ENCODE assay signal across 11 cellular contexts in genomic region chr6:34242252-34243130, GRCh38. TPM values are rescaled to one million over a fixed set of nuclear protein-coding genes. Genes with fewer than 3 reads are reported as not detected.
A peak's percentile ranks its signal among the peaks of the same experiment; 100 is the strongest.
DNase-seq lines count a peak whose midpoint lies in the region; TF ChIP-seq lines count a peak whose summit lies in the region.
"Had no signal": no experiment of that assay in that cellular context is flagged by ENCODE, and none has a peak within 500 bp of the region (broad histone marks: within the 10 kb centered on the region; RNA-seq: fewer than 3 reads in every experiment).

No MANE protein-coding gene starts in this region.

- peak overlapping the region in 1 of 2 experiments; percentile 6 for H2BK12ac ChIP-seq in mesenchymal stem cell (ENCODE audit: low read length in 2 of 2)

- no peak for TF ChIP-seq CTCF in CD14-positive monocyte (IDR thresholded peaks at IDR 0.05)

- H3K4me1 ChIP-seq in GM23248 (ENCODE audit: insufficient read depth) (peaks cover 50% of the 10 kb centered on the region), mesenchymal stem cell (ENCODE audit: control insufficient read depth, insufficient read depth, low read depth, low read length) (peaks cover 53% of the 10 kb centered on the region)

- peaks cover 33% of the 10 kb centered on the region for H3F3A ChIP-seq in GM23248 (ENCODE audit: insufficient read depth)

- no peaks in the 10 kb centered on the region for H3K27me3 Mint-ChIP-seq in CD14-positive monocyte (ENCODE audit: low read depth in 3 of 3)
- no peaks in the 10 kb centered on the region for H3K27me3 Mint-ChIP-seq in activated T-helper 1 cell treated with anti-CD3 and anti-CD28 coated beads, Interleukin-12 subunit alpha, Interleukin-12 subunit beta, Interleukin-2, Interleukin-4 antibody, amounts not matched to agents 30 ng/mL and 10 ng/mL and 1 ng/mL, durations not matched to agents 14 hours and 24 hours and 36 hours (ENCODE audit: insufficient read depth)

- no peaks in the 10 kb centered on the region for H3K9me2 ChIP-seq in GM23248 (ENCODE audit: insufficient read depth)

- peak overlapping the region; percentile 48 for H3K4me2 ChIP-seq in GM23248 (ENCODE audit: unreplicated experiment)
- H3K4me2 ChIP-seq in mesenchymal stem cell (ENCODE audit: low read length, poor library complexity, severe bottlenecking), result no peak overlapping the region

- H4K20me1 ChIP-seq in GM23248 (ENCODE audit: insufficient read depth), result no peaks in the 10 kb centered on the region

- peak overlapping the region in 1 of 2 experiments; percentile 40 for H3K18ac ChIP-seq in mesenchymal stem cell (ENCODE audit: low read depth in 1 of 2, low read length in 2 of 2)

- no peak overlapping the region; the same call in 1 of the 2 replicates for H2AFZ ChIP-seq in GM23248
- no peak overlapping the region for H2AFZ ChIP-seq in mesenchymal stem cell (ENCODE audit: low read depth, low read length)

- H3K36me3 ChIP-seq in GM23248 (ENCODE audit: low read depth) (peaks cover 6% of the 10 kb centered on the region; the same call in 1 of the 2 replicates), mesenchymal stem cell (ENCODE audit: control insufficient read depth in 1 of 2, insufficient read depth in 2 of 2, low read depth in 1 of 2, low read length in 2 of 2) (peaks cover 27 to 54% of the 10 kb centered on the region in 2 experiments)

- H4K8ac ChIP-seq in mesenchymal stem cell (ENCODE audit: low read length), result peak overlapping the region; percentile 70

- H3K36me3 Mint-ChIP-seq in CD14-positive monocyte, result peaks cover 58 to 62% of the 10 kb centered on the region in 2 donors
- H3K36me3 Mint-ChIP-seq in activated T-helper 1 cell treated with anti-CD3 and anti-CD28 coated beads, Interleukin-12 subunit alpha, Interleukin-12 subunit beta, Interleukin-2, Interleukin-4 antibody, amounts not matched to agents 30 ng/mL and 10 ng/mL and 1 ng/mL, durations not matched to agents 14 hours and 24 hours and 36 hours (ENCODE audit: low read depth), result peaks cover 61% of the 10 kb centered on the region

- DNase-seq in CD14-positive monocyte (ENCODE audit: low spot score), result no peak
- DNase-seq in GM23248, result peak; percentile 56
- DNase-seq in activated T-helper 1 cell treated with anti-CD3 and anti-CD28 coated beads, Interleukin-12 subunit alpha, Interleukin-12 subunit beta, Interleukin-2, Interleukin-4 antibody, amounts not matched to agents 30 ng/mL and 10 ng/mL and 1 ng/mL, durations not matched to agents 14 hours and 24 hours and 36 hours (ENCODE audit: low spot score), result no peak
- no peak for DNase-seq in mesenchymal stem cell
- DNase-seq in NCI-H69 (lab: John Stamatoyannopoulos, UW), result no peak
- DNase-seq in central memory CD4-positive, alpha-beta T cell, result no peak
- no peak for DNase-seq in epidermal melanocyte (ENCODE audit: insufficient read length, low spot score)
- DNase-seq in erythroblast (lab: John Stamatoyannopoulos, UW), result no peak
- DNase-seq: GF-D8, left ventricle myocardium inferior, small intestine had no signal

- no peaks in the 10 kb centered on the region for H3K27me3 ChIP-seq in GM23248 (replicated peaks; ENCODE audit: insufficient read depth)
- H3K27me3 ChIP-seq in mesenchymal stem cell (ENCODE audit: control insufficient read depth in 1 of 2, insufficient read depth in 1 of 2, low read length in 2 of 2), result no peaks in the 10 kb centered on the region

- no peak overlapping the region for H2BK5ac ChIP-seq in mesenchymal stem cell (ENCODE audit: low read depth, low read length, poor library complexity, severe bottlenecking)

- H3K4me3 ChIP-seq in GM23248 (no peak overlapping the region), mesenchymal stem cell (ENCODE audit: insufficient read depth in 1 of 2, low read depth in 1 of 2, low read length in 2 of 2) (no peak overlapping the region)
- H3K4me3 ChIP-seq: left ventricle myocardium inferior had no signal

- H4K91ac ChIP-seq in mesenchymal stem cell (ENCODE audit: low read length), result peak overlapping the region; percentile 34

- peak overlapping the region; percentile 60 for H2BK15ac ChIP-seq in mesenchymal stem cell (ENCODE audit: low read depth, poor library complexity, severe bottlenecking)

- H3K4ac ChIP-seq in mesenchymal stem cell (ENCODE audit: low read depth in 1 of 2, low read length in 2 of 2), result peak overlapping the region; percentile 26 to 57

- H2BK120ac ChIP-seq in mesenchymal stem cell (ENCODE audit: low read depth, low read length), result peak overlapping the region; percentile 24

- WGBS in GM23248 (ENCODE audit: low coverage in 1 of 2, low lambda C conversion rate in 2 of 2, missing lambda C conversion rate in 2 of 2), 2 experiments, result 48 to 54% methylated on average over 7 of the region's 7 CpGs
- WGBS in mesenchymal stem cell, result 69% methylated on average over 7 of the region's 7 CpGs

- H3K4me1 Mint-ChIP-seq in CD14-positive monocyte, result peaks cover 60% of the 10 kb centered on the region
- H3K4me1 Mint-ChIP-seq in activated T-helper 1 cell treated with anti-CD3 and anti-CD28 coated beads, Interleukin-12 subunit alpha, Interleukin-12 subunit beta, Interleukin-2, Interleukin-4 antibody, amounts not matched to agents 30 ng/mL and 10 ng/mL and 1 ng/mL, durations not matched to agents 14 hours and 24 hours and 36 hours (ENCODE audit: low read depth), result peaks cover 85% of the 10 kb centered on the region

- H3K9me3 ChIP-seq in GM23248 (ENCODE audit: low read depth) (no peaks in the 10 kb centered on the region), mesenchymal stem cell (ENCODE audit: control insufficient read depth, low read length) (no peaks in the 10 kb centered on the region)
- H3K9me3 ChIP-seq: left ventricle myocardium inferior had no signal

- in situ Hi-C loops in GM23248 (cut with MboI), result no loop called here

- H3K9me3 Mint-ChIP-seq in CD14-positive monocyte, result no peaks in the 10 kb centered on the region
- H3K9me3 Mint-ChIP-seq in activated T-helper 1 cell treated with anti-CD3 and anti-CD28 coated beads, Interleukin-12 subunit alpha, Interleukin-12 subunit beta, Interleukin-2, Interleukin-4 antibody, amounts not matched to agents 30 ng/mL and 10 ng/mL and 1 ng/mL, durations not matched to agents 14 hours and 24 hours and 36 hours, result no peaks in the 10 kb centered on the region

- TF ChIP-seq POLR2A in erythroblast (IDR thresholded peaks at IDR 0.05; ENCODE audit: low read length), result no peak

- peak overlapping the region in 4 of 7 donors; percentile 65 to 92 (median 77) for H3K27ac Mint-ChIP-seq in CD14-positive monocyte
- H3K27ac Mint-ChIP-seq in activated T-helper 1 cell treated with anti-CD3 and anti-CD28 coated beads, Interleukin-12 subunit alpha, Interleukin-12 subunit beta, Interleukin-2, Interleukin-4 antibody, amounts not matched to agents 30 ng/mL and 10 ng/mL and 1 ng/mL, durations not matched to agents 14 hours and 24 hours and 36 hours, result peak overlapping the region; percentile 67

- no peaks in the 10 kb centered on the region for H3K79me1 ChIP-seq in mesenchymal stem cell (replicated peaks; ENCODE audit: low read length, poor library complexity, severe bottlenecking)

- peak overlapping the region; percentile 82 for H3K27ac ChIP-seq in GM23248
- H3K27ac ChIP-seq in mesenchymal stem cell (ENCODE audit: low read length, poor library complexity, severe bottlenecking), result peak overlapping the region; percentile 45
- H3K27ac ChIP-seq: left ventricle myocardium inferior had no signal

- H3K4me3 Mint-ChIP-seq in CD14-positive monocyte, result no peak overlapping the region
- H3K4me3 Mint-ChIP-seq in activated T-helper 1 cell treated with anti-CD3 and anti-CD28 coated beads, Interleukin-12 subunit alpha, Interleukin-12 subunit beta, Interleukin-2, Interleukin-4 antibody, amounts not matched to agents 30 ng/mL and 10 ng/mL and 1 ng/mL, durations not matched to agents 14 hours and 24 hours and 36 hours, result peak overlapping the region; percentile 57

- intact Hi-C loops in CD14-positive monocyte (cut with micrococcal nuclease), result no loop called here
- intact Hi-C loops in activated T-helper 1 cell treated with anti-CD3 and anti-CD28 coated beads, Interleukin-12 subunit alpha, Interleukin-12 subunit beta, Interleukin-2, Interleukin-4 antibody, amounts not matched to agents 30 ng/mL and 10 ng/mL and 1 ng/mL, durations not matched to agents 14 hours and 24 hours and 36 hours (cut with micrococcal nuclease), result no loop called here

- H3K14ac ChIP-seq in mesenchymal stem cell (ENCODE audit: low read length in 2 of 2), result no peak overlapping the region

- peak overlapping the region; percentile 33 for H2AK5ac ChIP-seq in mesenchymal stem cell (ENCODE audit: low read length, severe bottlenecking)

- H3K79me2 ChIP-seq in GM23248 (ENCODE audit: insufficient read depth), result peaks cover 41% of the 10 kb centered on the region

- no peak overlapping the region for H3K23ac ChIP-seq in mesenchymal stem cell (ENCODE audit: low read length in 2 of 2)

- peak overlapping the region; percentile 15; the same call in 1 of the 2 replicates for H3K9ac ChIP-seq in GM23248
- peak overlapping the region; percentile 72 for H3K9ac ChIP-seq in mesenchymal stem cell (ENCODE audit: low read length)

RNA-seq across cellular contexts. Expression of gene HMGA1, which starts 5.8 kb away (rescaled TPM):
- polyA plus RNA-seq in CD14-positive monocyte (10 to 100 TPM; 11.4 to 17.6 TPM), GM23248 (2016; fragmentation: Nextera tagmentation; extraction: Ambion mirVana) (332 and 351 TPM in 2 replicates)
- 197 and 243 TPM in 2 replicates for total RNA-seq in GM23248 (2014; rRNA removed; shearing (Covaris generic))
- total RNA-seq in activated T-helper 1 cell treated with anti-CD3 and anti-CD28 coated beads, Interleukin-12 subunit alpha, Interleukin-12 subunit beta, Interleukin-2, Interleukin-4 antibody, amounts not matched to agents 30 ng/mL and 10 ng/mL and 1 ng/mL, durations not matched to agents 14 hours and 24 hours and 36 hours, result 415 and 438 TPM in 2 replicates
- 544 TPM for polyA plus RNA-seq in mesenchymal stem cell (2013, experiment 1 of 2)
- 524 TPM for polyA plus RNA-seq in mesenchymal stem cell (2013, experiment 2 of 2)

RNA-seq across cellular contexts. Expression of gene SMIM29, which starts 6.3 kb away (rescaled TPM):
- polyA plus RNA-seq in CD14-positive monocyte, result 10 to 100 TPM; 57.2 to 66.7 TPM
- total RNA-seq in GM23248 (2014; rRNA removed; shearing (Covaris generic)), result 27.6 and 35.1 TPM in 2 replicates
- 55.1 and 58.3 TPM in 2 replicates for polyA plus RNA-seq in GM23248 (2016; fragmentation: Nextera tagmentation; extraction: Ambion mirVana)
- total RNA-seq in activated T-helper 1 cell treated with anti-CD3 and anti-CD28 coated beads, Interleukin-12 subunit alpha, Interleukin-12 subunit beta, Interleukin-2, Interleukin-4 antibody, amounts not matched to agents 30 ng/mL and 10 ng/mL and 1 ng/mL, durations not matched to agents 14 hours and 24 hours and 36 hours, result 14.3 and 15.0 TPM in 2 replicates
- polyA plus RNA-seq in mesenchymal stem cell (2013, experiment 1 of 2), result 47.1 TPM
- polyA plus RNA-seq in mesenchymal stem cell (2013, experiment 2 of 2), result 50.5 TPM
